21 cellular contexts compared by ENCODE assay signal in the genomic region with DNA sequence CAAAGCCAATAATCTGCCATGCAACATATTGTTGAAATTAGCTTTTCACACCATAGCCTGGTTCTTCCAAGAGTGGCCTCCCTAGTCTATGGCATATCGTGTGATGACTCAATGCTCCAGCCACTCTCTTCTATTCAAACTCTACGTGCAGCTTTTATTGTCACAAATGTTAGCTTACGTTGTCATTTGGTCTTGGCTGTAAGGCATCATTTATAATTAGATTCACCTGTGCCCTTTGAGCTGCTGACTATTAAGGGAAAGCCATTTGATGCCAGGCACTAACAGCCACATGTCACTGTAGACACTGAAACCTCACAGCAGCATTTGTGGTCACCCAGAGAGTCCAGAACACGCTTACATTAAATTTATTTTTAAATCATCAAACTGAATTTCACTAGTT.
A peak's percentile ranks its signal among the peaks of the same experiment; 100 is the strongest.
DNase-seq lines count a peak whose midpoint lies in the region; ATAC-seq and TF ChIP-seq lines count a peak whose summit lies in the region.
"Had no signal": no experiment of that assay in that cellular context is flagged by ENCODE, and none has a peak within 500 bp of the region (broad histone marks: within the 10 kb centered on the region; RNA-seq: fewer than 3 reads in every experiment).

No MANE protein-coding gene starts in this region.

- H3K36me3 ChIP-seq in skeletal muscle tissue (ENCODE audit: control insufficient read depth in 3 of 3, insufficient read depth in 3 of 3, low read length in 3 of 3) = no peaks in the 10 kb centered on the region
- H3K36me3 ChIP-seq: ovary, tibial nerve had no signal

- no peak overlapping the region for H3K4me3 ChIP-seq in skeletal muscle tissue (ENCODE audit: low read length in 3 of 3)
- H3K4me3 ChIP-seq: ovary, tibial nerve had no signal

- intact Hi-C loops in CD4-positive, alpha-beta T cell (cut with DNase I, micrococcal nuclease) = no loop called here

- peaks cover 3 to 11% (median 9%) of the 10 kb centered on the region in 3 donors for H3K4me1 ChIP-seq in skeletal muscle tissue (ENCODE audit: control insufficient read depth in 3 of 3, insufficient read depth in 3 of 3, low read length in 3 of 3)
- H3K4me1 ChIP-seq: Caco-2, tibial nerve had no signal

- CTCF ChIA-PET in CD4-positive, alpha-beta T cell (lab: Charles Lee) = no interaction called here

- no peaks in the 10 kb centered on the region for H3K36me3 Mint-ChIP-seq in CD4-positive, alpha-beta T cell (ENCODE audit: low read depth)
- no peaks in the 10 kb centered on the region for H3K36me3 Mint-ChIP-seq in activated naive CD8-positive, alpha-beta T cell treated with anti-CD3 and anti-CD28 coated beads for 36 hours

- DNase-seq in NCI-H345 (lab: John Stamatoyannopoulos, UW) (peak; percentile 20), NCI-H345 treated with DMSO at 0.1 percent for 48 hours (lab: John Stamatoyannopoulos, UW; ENCODE audit: unreplicated experiment) (no peak), NCI-H1417 (lab: John Stamatoyannopoulos, UW) (peak in 2 of 3 experiments; percentile 43 to 82), RPMI8226 (peak; percentile 57), epidermal melanocyte (ENCODE audit: insufficient read length, low spot score) (no peak)
- no peak for DNase-seq in CD4-positive, alpha-beta T cell
- no peak for DNase-seq in activated naive CD8-positive, alpha-beta T cell treated with anti-CD3 and anti-CD28 coated beads for 36 hours
- DNase-seq: activated effector memory CD4-positive, alpha-beta T cell treated with Interleukin-2 at 50 U/mL for 16 hours; activated T-cell treated with anti-CD3 and anti-CD28 coated beads for 4 hours; aorta; Caco-2; effector memory CD4-positive, alpha-beta T cell; foreskin melanocyte; Kasumi-1; NCI-H2171; NCI-H524; ovary; stimulated activated CD4-positive, alpha-beta T cell treated with anti-CD3 and anti-CD28 coated beads, Interleukin-2, amount 100 ng/mL, for 24 hours had no signal

- no peak for TF ChIP-seq CTCF in CD4-positive, alpha-beta T cell (IDR thresholded peaks at IDR 0.05)

- POLR2A ChIA-PET in CD4-positive, alpha-beta T cell (lab: Charles Lee) = no interaction called here

- H3K9me3 Mint-ChIP-seq in CD4-positive, alpha-beta T cell = peaks cover 3% of the 10 kb centered on the region
- H3K9me3 Mint-ChIP-seq in activated naive CD8-positive, alpha-beta T cell treated with anti-CD3 and anti-CD28 coated beads for 36 hours = peaks cover 2% of the 10 kb centered on the region

- H3K9me3 ChIP-seq in skeletal muscle tissue (ENCODE audit: control insufficient read depth in 3 of 3, low read length in 3 of 3) = no peaks in the 10 kb centered on the region
- no peaks in the 10 kb centered on the region for H3K9me3 ChIP-seq in CD4-positive, alpha-beta T cell (ENCODE audit: control insufficient read depth, low read length)
- H3K9me3 ChIP-seq: Caco-2, ovary, tibial nerve had no signal

- no peak for ATAC-seq in CD4-positive, alpha-beta T cell (ENCODE audit: poor library complexity)

- H3K27me3 Mint-ChIP-seq in CD4-positive, alpha-beta T cell = peaks cover 8% of the 10 kb centered on the region
- H3K27me3 Mint-ChIP-seq in activated naive CD8-positive, alpha-beta T cell treated with anti-CD3 and anti-CD28 coated beads for 36 hours = no peaks in the 10 kb centered on the region

- no peak overlapping the region for H3K9ac ChIP-seq in skeletal muscle tissue (ENCODE audit: low read depth in 1 of 3, low read length in 3 of 3)

- H3K27me3 ChIP-seq in skeletal muscle tissue (ENCODE audit: control insufficient read depth in 3 of 3, insufficient read depth in 3 of 3, low read length in 3 of 3) = no peaks in the 10 kb centered on the region
- no peaks in the 10 kb centered on the region for H3K27me3 ChIP-seq in CD4-positive, alpha-beta T cell (ENCODE audit: control insufficient read depth, insufficient read depth, low read length)
- H3K27me3 ChIP-seq: ovary, tibial nerve had no signal

- H3K27ac ChIP-seq in skeletal muscle tissue (ENCODE audit: low read depth, low read length) = peak overlapping the region; percentile 46
- no peak overlapping the region for H3K27ac ChIP-seq in CD4-positive, alpha-beta T cell (ENCODE audit: low read depth, low read length)
- H3K27ac ChIP-seq: ovary, tibial nerve had no signal

- no peaks in the 10 kb centered on the region for H3K4me1 Mint-ChIP-seq in CD4-positive, alpha-beta T cell (ENCODE audit: low read depth)
- no peaks in the 10 kb centered on the region for H3K4me1 Mint-ChIP-seq in activated naive CD8-positive, alpha-beta T cell treated with anti-CD3 and anti-CD28 coated beads for 36 hours

- no peak overlapping the region for H3K27ac Mint-ChIP-seq in CD4-positive, alpha-beta T cell
- no peak overlapping the region for H3K27ac Mint-ChIP-seq in activated naive CD8-positive, alpha-beta T cell treated with anti-CD3 and anti-CD28 coated beads for 36 hours
- H3K27ac Mint-ChIP-seq: activated naive CD8-positive, alpha-beta T cell had no signal

- no peak overlapping the region for H3K4me3 Mint-ChIP-seq in CD4-positive, alpha-beta T cell
- no peak overlapping the region for H3K4me3 Mint-ChIP-seq in activated naive CD8-positive, alpha-beta T cell treated with anti-CD3 and anti-CD28 coated beads for 36 hours
- H3K4me3 Mint-ChIP-seq: activated naive CD8-positive, alpha-beta T cell had no signal

Comparison
In these comparisons a context has a peak if more than half of its experiments do, and no peak if none do; other contexts are left out.
1. DNase-seq: peak in NCI-H345 (single experiment), NCI-H1417 (2 of 3) and RPMI8226 (single experiment); none in NCI-H345 treated with DMSO at 0.1 percent for 48 hours (single experiment), CD4-positive, alpha-beta T cell (0 of 10), activated naive CD8-positive, alpha-beta T cell treated with anti-CD3 and anti-CD28 coated beads for 36 hours (single experiment) and epidermal melanocyte (single experiment).